In genomic region chr16:2422123-2422867, GRCh38 we compare ENCODE assay signal across 19 cellular contexts. TPM values are rescaled to one million over a fixed set of nuclear protein-coding genes. Genes with fewer than 3 reads are reported as not detected.
DNase-seq lines count a peak whose midpoint lies in the region; ATAC-seq and TF ChIP-seq lines count a peak whose summit lies in the region.
"Had no signal": no experiment of that assay in that cellular context is flagged by ENCODE, and none has a peak within 500 bp of the region (broad histone marks: within the 10 kb centered on the region; RNA-seq: fewer than 3 reads in every experiment).

No MANE protein-coding gene starts in this region.

- H3K4me1 Mint-ChIP-seq in GM23338, result no peaks in the 10 kb centered on the region
- H3K4me1 Mint-ChIP-seq in naive thymus-derived CD8-positive, alpha-beta T cell, result peaks cover 0 to 11% (median 4%) of the 10 kb centered on the region in 4 donors

- H3K9ac ChIP-seq in DND-41 (ENCODE audit: low read depth, low read length), result no peak overlapping the region
- H3K9ac ChIP-seq: GM23248 had no signal

- DNase-seq in DND-41 (peak; percentile 52), GM23338 (ENCODE audit: low spot score) (no peak), SK-N-DZ (ENCODE audit: low spot score) (peak; percentile 45), HUDEP-2 (lab: John Stamatoyannopoulos, UW; ENCODE audit: unreplicated experiment in 76 of 76) (no peak), brain microvascular endothelial cell (no peak)
- DNase-seq in naive thymus-derived CD8-positive, alpha-beta T cell, result peak in 1 of 10 donors; percentile 25
- no peak for DNase-seq in activated CD4-positive, alpha-beta T cell treated with anti-CD3 and anti-CD28 coated beads, Interleukin-2, amount 50 U/mL, for 4 hours
- DNase-seq: NCI-H1417 treated with DMSO at 0.1 percent for 48 hours had no signal

- POLR2A ChIA-PET in naive thymus-derived CD8-positive, alpha-beta T cell (lab: Charles Lee), result no interaction called here

- no peak overlapping the region for H3K4me3 Mint-ChIP-seq in GM23338
- no peak overlapping the region for H3K4me3 Mint-ChIP-seq in naive thymus-derived CD8-positive, alpha-beta T cell
- H3K4me3 Mint-ChIP-seq: activated T-cell treated with anti-CD3 and anti-CD28 coated beads, Interleukin-2, amount 50 U/mL, for 4 hours; T-helper 2 cell treated with Interferon-gamma antibody and Interleukin-4, amounts not matched to agents 5 μg/mL and 100 μg/mL, for 36 hours had no signal

- H3K27ac ChIP-seq in DND-41 (ENCODE audit: low read length), result no peak overlapping the region
- no peak overlapping the region for H3K27ac ChIP-seq in GM23338 (ENCODE audit: low read depth)
- H3K27ac ChIP-seq in brain microvascular endothelial cell, result no peak overlapping the region
- H3K27ac ChIP-seq: ascending aorta, foreskin keratinocyte, GM23248, left lung, suprapubic skin, uterus had no signal

- ATAC-seq in DND-41 (ENCODE audit: insufficient read depth, low read depth) (peak; percentile 78), GM23338 (peak; percentile 58)
- peak; percentile 35 to 58 for ATAC-seq in naive thymus-derived CD8-positive, alpha-beta T cell

- no peaks in the 10 kb centered on the region for H4K20me1 ChIP-seq in DND-41 (ENCODE audit: insufficient read depth, low read length)
- no peaks in the 10 kb centered on the region for H4K20me1 ChIP-seq in GM23338 (replicated peaks; ENCODE audit: insufficient read depth)

- H3K27ac Mint-ChIP-seq in GM23338, result no peak overlapping the region
- no peak overlapping the region for H3K27ac Mint-ChIP-seq in naive thymus-derived CD8-positive, alpha-beta T cell
- H3K27ac Mint-ChIP-seq: CD4-positive, CD25-positive, alpha-beta regulatory T cell; progenitor cell of endocrine pancreas; T-helper 2 cell treated with Interferon-gamma antibody and Interleukin-4, amounts not matched to agents 5 μg/mL and 100 μg/mL, for 36 hours had no signal

- H3K4me2 ChIP-seq in DND-41 (ENCODE audit: insufficient read depth, low read length), result no peak overlapping the region
- no peak overlapping the region for H3K4me2 ChIP-seq in GM23338

- H3K4me3 ChIP-seq in DND-41 (ENCODE audit: low read depth in 1 of 2, low read length in 2 of 2) (no peak overlapping the region), GM23338 (no peak overlapping the region), brain microvascular endothelial cell (ENCODE audit: low read depth, low read length) (no peak overlapping the region)
- H3K4me3 ChIP-seq: ascending aorta, GM23248, left lung, suprapubic skin, uterus had no signal

- no peak for TF ChIP-seq CTCF in DND-41 (IDR thresholded peaks at IDR 0.05; ENCODE audit: borderline replicate concordance, extremely low read depth, low read length, poor library complexity, severe bottlenecking)
- TF ChIP-seq CTCF in GM23338 (conservative IDR thresholded peaks at IDR 0.05; ENCODE audit: low read depth in 2 of 2), result no peak
- TF ChIP-seq CTCF in brain microvascular endothelial cell (IDR thresholded peaks at IDR 0.05; ENCODE audit: low read depth, low read length, missing control alignments), result no peak

- H3K27me3 ChIP-seq in DND-41 (ENCODE audit: insufficient read depth, low read length, poor library complexity) (no peaks in the 10 kb centered on the region), GM23338 (ENCODE audit: insufficient read depth) (no peaks in the 10 kb centered on the region), brain microvascular endothelial cell (replicated peaks) (no peaks in the 10 kb centered on the region)
- H3K27me3 ChIP-seq: ascending aorta, suprapubic skin, uterus had no signal

- no peaks in the 10 kb centered on the region for H3F3A ChIP-seq in GM23338 (replicated peaks; ENCODE audit: low read depth)

- H3K36me3 Mint-ChIP-seq in GM23338 (ENCODE audit: low read depth), result peaks cover 2% of the 10 kb centered on the region; the same call in 1 of the 3 replicates
- H3K36me3 Mint-ChIP-seq in naive thymus-derived CD8-positive, alpha-beta T cell, result no peaks in the 10 kb centered on the region
- H3K36me3 Mint-ChIP-seq: CD4-positive, CD25-positive, alpha-beta regulatory T cell had no signal

- H3K79me2 ChIP-seq in DND-41 (ENCODE audit: insufficient read depth, low read length), result no peaks in the 10 kb centered on the region
- H3K79me2 ChIP-seq in GM23338 (replicated peaks; ENCODE audit: insufficient read depth), result no peaks in the 10 kb centered on the region

- no peak overlapping the region for H2AFZ ChIP-seq in DND-41 (ENCODE audit: low read depth, low read length)
- H2AFZ ChIP-seq in GM23338, result peak overlapping the region; percentile 32; the same call in 1 of the 2 replicates
- H2AFZ ChIP-seq: GM23248 had no signal

- H3K9me3 Mint-ChIP-seq in GM23338, result no peaks in the 10 kb centered on the region
- no peaks in the 10 kb centered on the region for H3K9me3 Mint-ChIP-seq in naive thymus-derived CD8-positive, alpha-beta T cell
- H3K9me3 Mint-ChIP-seq: activated T-cell treated with anti-CD3 and anti-CD28 coated beads, Interleukin-2, amount 50 U/mL, for 4 hours; CD4-positive, CD25-positive, alpha-beta regulatory T cell; T-helper 2 cell treated with Interferon-gamma antibody and Interleukin-4, amounts not matched to agents 5 μg/mL and 100 μg/mL, for 36 hours had no signal

- H3K27me3 Mint-ChIP-seq in GM23338 (ENCODE audit: insufficient read depth, low read depth, poor library complexity), result peaks cover 7% of the 10 kb centered on the region
- peaks cover 0 to 4% (median 0%) of the 10 kb centered on the region in 5 donors for H3K27me3 Mint-ChIP-seq in naive thymus-derived CD8-positive, alpha-beta T cell

- in situ Hi-C loops in brain microvascular endothelial cell (cut with HindIII; ENCODE audit: low pct_ligation_motif_present, low sequenced_read_pairs), result no loop called here

- H3K4me1 ChIP-seq in DND-41 (ENCODE audit: insufficient read depth, low read length) (no peaks in the 10 kb centered on the region), GM23338 (ENCODE audit: insufficient read depth) (no peaks in the 10 kb centered on the region)
- H3K4me1 ChIP-seq: ascending aorta, foreskin keratinocyte, left lung, suprapubic skin, uterus had no signal

- H3K9me3 ChIP-seq in DND-41 (ENCODE audit: insufficient read depth, low read length, severe bottlenecking), result no peaks in the 10 kb centered on the region
- H3K9me3 ChIP-seq: ascending aorta, left lung, suprapubic skin, uterus had no signal

- H3K9me2 ChIP-seq in GM23338 (ENCODE audit: insufficient read depth), result no peaks in the 10 kb centered on the region

- H3K36me3 ChIP-seq in DND-41 (ENCODE audit: insufficient read depth, low read length), result no peaks in the 10 kb centered on the region
- H3K36me3 ChIP-seq in GM23338 (ENCODE audit: insufficient read depth), result no peaks in the 10 kb centered on the region
- no peaks in the 10 kb centered on the region for H3K36me3 ChIP-seq in brain microvascular endothelial cell (replicated peaks)
- H3K36me3 ChIP-seq: ascending aorta, left lung, suprapubic skin, uterus had no signal

TF ChIP-seq in GM23338, 12 proteins besides CTCF, POLR2A, EP300 and RAD21 (continues in another document):
- TF ChIP-seq ZNF114 (CRISPR knock-in tag; IDR thresholded peaks at IDR 0.05) (no peak), JUNB (IDR thresholded peaks at IDR 0.05; ENCODE audit: unreplicated experiment) (no peak), ZNF331 (CRISPR knock-in tag; IDR thresholded peaks at IDR 0.05; ENCODE audit: low read depth) (no peak), NANOG (IDR thresholded peaks at IDR 0.05; ENCODE audit: borderline replicate concordance) (no peak)

RNA-seq across cellular contexts. Expression of gene CCNF, which starts 7.0 kb away (rescaled TPM):
- 53.0 and 54.2 TPM in 2 replicates for total RNA-seq in GM23338 (2014; rRNA removed; shearing (Covaris generic))
- polyA plus RNA-seq in GM23338 (2016; fragmentation: Nextera tagmentation; extraction: Ambion mirVana), result 21.2 and 24.5 TPM in 2 replicates
- polyA plus RNA-seq in SK-N-DZ (2014; cell fraction: cytosol; rRNA removed), result 56.4 and 70.1 TPM in 2 replicates
- polyA plus RNA-seq in SK-N-DZ (2014; cell fraction: nucleus; rRNA removed), result 58.5 and 63.8 TPM in 2 replicates
- total RNA-seq in naive thymus-derived CD8-positive, alpha-beta T cell, result 1 to 10 TPM; 2.1 to 2.4 TPM
- polyA plus RNA-seq in naive thymus-derived CD8-positive, alpha-beta T cell, result 1 to 10 TPM in 2 of 3 donors, under 1 TPM in 1; 0.59 to 2.0 (median 1.7) TPM

RNA-seq across cellular contexts. Expression of gene TEDC2, which starts 37.6 kb away (rescaled TPM):
- total RNA-seq in GM23338 (2014; rRNA removed; shearing (Covaris generic)), result 86.5 and 98.9 TPM in 2 replicates
- polyA plus RNA-seq in GM23338 (2016; fragmentation: Nextera tagmentation; extraction: Ambion mirVana), result 50.2 and 50.6 TPM in 2 replicates
- 86.3 and 92.3 TPM in 2 replicates for polyA plus RNA-seq in SK-N-DZ (2014; cell fraction: cytosol; rRNA removed)
- polyA plus RNA-seq in SK-N-DZ (2014; cell fraction: nucleus; rRNA removed), result 407 TPM in 2 replicates
- under 1 TPM in 1 of 2 experiments, not detected in 1; 0.96 TPM for total RNA-seq in naive thymus-derived CD8-positive, alpha-beta T cell
- under 1 TPM in 2 of 3 donors, not detected in 1; 0.52 to 0.76 TPM for polyA plus RNA-seq in naive thymus-derived CD8-positive, alpha-beta T cell
- total RNA-seq: ascending aorta; CD4-positive, CD25-positive, alpha-beta regulatory T cell had no signal

RNA-seq across cellular contexts. Expression of gene NTN3, which starts 48.8 kb away (rescaled TPM):
- 1.7 and 3.0 TPM in 2 replicates for total RNA-seq in GM23338 (2014; rRNA removed; shearing (Covaris generic))
- polyA plus RNA-seq in GM23338 (2016; fragmentation: Nextera tagmentation; extraction: Ambion mirVana), result 0.10 TPM in 1 of 2 replicates, not detected in the other
- 9.0 and 10.7 TPM in 2 replicates for polyA plus RNA-seq in SK-N-DZ (2014; cell fraction: cytosol; rRNA removed)
- 14.6 and 17.0 TPM in 2 replicates for polyA plus RNA-seq in SK-N-DZ (2014; cell fraction: nucleus; rRNA removed)
- total RNA-seq in naive thymus-derived CD8-positive, alpha-beta T cell, result not detected
- polyA plus RNA-seq in naive thymus-derived CD8-positive, alpha-beta T cell, result not detected
- total RNA-seq: activated T-cell treated with anti-CD3 and anti-CD28 coated beads, Interleukin-2, amount 50 U/mL, for 4 hours; ascending aorta; CD4-positive, CD25-positive, alpha-beta regulatory T cell; GM23248; RPMI7951; suprapubic skin had no signal
- polyA plus RNA-seq: CD4-positive, CD25-positive, alpha-beta regulatory T cell; foreskin keratinocyte; GM23248 had no signal

RNA-seq across cellular contexts. Expression of gene TBC1D24, which starts 52.6 kb away (rescaled TPM):
- 19.3 and 21.0 TPM in 2 replicates for total RNA-seq in GM23338 (2014; rRNA removed; shearing (Covaris generic))
- polyA plus RNA-seq in GM23338 (2016; fragmentation: Nextera tagmentation; extraction: Ambion mirVana), result 5.4 and 6.1 TPM in 2 replicates
- polyA plus RNA-seq in SK-N-DZ (2014; cell fraction: cytosol; rRNA removed), result 13.5 and 17.0 TPM in 2 replicates
- 19.9 and 29.5 TPM in 2 replicates for polyA plus RNA-seq in SK-N-DZ (2014; cell fraction: nucleus; rRNA removed)
- total RNA-seq in naive thymus-derived CD8-positive, alpha-beta T cell, result 10 to 100 TPM; 13.4 to 17.3 TPM
- 1 to 10 TPM; 2.6 to 3.0 (median 2.6) TPM for polyA plus RNA-seq in naive thymus-derived CD8-positive, alpha-beta T cell

Comparison
In these comparisons a context has a peak if more than half of its experiments do, and no peak if none do; other contexts are left out.
1. DNase-seq: peak in DND-41 (single experiment) and SK-N-DZ (single experiment); none in GM23338 (single experiment), HUDEP-2 (0 of 76), activated CD4-positive, alpha-beta T cell treated with anti-CD3 and anti-CD28 coated beads, Interleukin-2, amount 50 U/mL, for 4 hours (0 of 2) and brain microvascular endothelial cell (single experiment).
2. RNA of gene CCNF, which starts 7.0 kb away (total RNA-seq): 53.0 to 54.2 TPM in GM23338; 2.1 to 2.4 TPM in naive thymus-derived CD8-positive, alpha-beta T cell; every median in the first group is over 10 times any median in the second.
3. RNA of gene TEDC2, which starts 37.6 kb away (total RNA-seq): 86.5 to 98.9 TPM in GM23338; 0.96 TPM in naive thymus-derived CD8-positive, alpha-beta T cell; every median in the first group is over 10 times any median in the second.
4. Peak in every context shown above with its lines, with median percentiles within 50 percentile points of each other: ATAC-seq.